19 cellular contexts compared by ENCODE assay signal in the genomic region with DNA sequence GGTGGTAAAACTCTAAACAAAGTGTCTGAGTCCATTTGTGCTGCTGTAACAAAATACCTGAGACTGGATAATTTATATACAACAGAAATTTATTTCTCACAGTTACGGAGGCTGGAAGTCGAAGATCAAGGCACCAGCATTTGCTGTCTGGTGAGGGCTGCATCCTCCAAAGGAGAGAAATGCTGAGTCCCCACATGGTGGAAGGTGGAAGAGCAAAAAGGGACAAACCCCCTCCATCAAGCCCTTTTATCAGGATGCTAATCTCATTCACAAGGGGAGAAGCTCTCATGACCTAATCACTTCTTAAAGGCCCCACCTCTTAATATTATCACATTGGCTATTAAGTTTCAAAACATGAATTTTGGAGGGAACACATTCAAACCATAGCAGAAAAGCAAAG. TPM values are rescaled to one million over a fixed set of nuclear protein-coding genes. Genes with fewer than 3 reads are reported as not detected.
DNase-seq lines count a peak whose midpoint lies in the region; ATAC-seq and TF ChIP-seq lines count a peak whose summit lies in the region.
"Had no signal": no experiment of that assay in that cellular context is flagged by ENCODE, and none has a peak within 500 bp of the region (broad histone marks: within the 10 kb centered on the region; RNA-seq: fewer than 3 reads in every experiment).

No MANE protein-coding gene starts in this region.

- ATAC-seq in CD4-positive, alpha-beta T cell (ENCODE audit: poor library complexity), result no peak
- peak; percentile 60; the same call in 1 of the 2 replicates for ATAC-seq in WTC11
- ATAC-seq: A549; CD8-positive, alpha-beta T cell; HepG2 had no signal

- no peaks in the 10 kb centered on the region for H3K27me3 Mint-ChIP-seq in CD4-positive, alpha-beta T cell
- H3K27me3 Mint-ChIP-seq in WTC11 (ENCODE audit: low read depth) (no peaks in the 10 kb centered on the region), glutamatergic neuron (ENCODE audit: unreplicated experiment) (peaks cover 4% of the 10 kb centered on the region)

- intact Hi-C loops in CD4-positive, alpha-beta T cell (cut with DNase I, micrococcal nuclease), result no loop called here

- POLR2A ChIA-PET in CD4-positive, alpha-beta T cell (lab: Charles Lee), result interaction anchor here (1.7 kb wide), 1 partner anchor 20 kb away, joined by 4 read pairs; no protein-coding TSS in a partner anchor
- POLR2A ChIA-PET in WTC11 (lab: Charles Lee), result no interaction called here

- DNase-seq in NCI-H82 (lab: John Stamatoyannopoulos, UW), result peak; percentile 43
- no peak for DNase-seq in NCI-H82 treated with DMSO at 0.1 percent for 48 hours (lab: John Stamatoyannopoulos, UW; ENCODE audit: unreplicated experiment)
- no peak for DNase-seq in CD4-positive, alpha-beta T cell
- no peak for DNase-seq in WTC11 (ENCODE audit: low spot score)
- no peak for DNase-seq in glutamatergic neuron
- no peak for DNase-seq in activated CD8-positive, alpha-beta memory T cell treated with anti-CD3 and anti-CD28 coated beads, Interleukin-2, amount 50 U/mL, for 4 hours
- DNase-seq in NCI-H748 (lab: John Stamatoyannopoulos, UW; ENCODE audit: unreplicated experiment), result no peak
- DNase-seq in NCI-H146 (lab: John Stamatoyannopoulos, UW), result no peak
- DNase-seq: AML-193; CD8-positive, alpha-beta T cell; COR-L47; DMS 273 treated with DMSO at 0.1 percent for 48 hours; DMS53; DND-41 had no signal

- H3K9me3 ChIP-seq in CD4-positive, alpha-beta T cell (ENCODE audit: control insufficient read depth, low read length), result no peaks in the 10 kb centered on the region
- H3K9me3 ChIP-seq: A549, HAP-1 had no signal

- no peak overlapping the region for H3K27ac ChIP-seq in CD4-positive, alpha-beta T cell (ENCODE audit: low read depth, low read length)
- H3K27ac ChIP-seq: 22Rv1, A549, C4-2B had no signal

- peaks cover 93% of the 10 kb centered on the region for H3K36me3 Mint-ChIP-seq in CD4-positive, alpha-beta T cell (ENCODE audit: low read depth)
- H3K36me3 Mint-ChIP-seq in WTC11 (peaks cover 73% of the 10 kb centered on the region), glutamatergic neuron (ENCODE audit: unreplicated experiment) (peaks cover 9% of the 10 kb centered on the region)

- no peaks in the 10 kb centered on the region for H3K4me1 Mint-ChIP-seq in CD4-positive, alpha-beta T cell (ENCODE audit: low read depth)
- H3K4me1 Mint-ChIP-seq in WTC11 (peaks cover 16% of the 10 kb centered on the region), glutamatergic neuron (ENCODE audit: low read depth, unreplicated experiment) (no peaks in the 10 kb centered on the region)

- H3K4me3 Mint-ChIP-seq in CD4-positive, alpha-beta T cell, result no peak overlapping the region
- H3K4me3 Mint-ChIP-seq in WTC11, result no peak overlapping the region
- no peak overlapping the region for H3K4me3 Mint-ChIP-seq in glutamatergic neuron (ENCODE audit: unreplicated experiment)
- H3K4me3 Mint-ChIP-seq: CD8-positive, alpha-beta T cell had no signal

- peak overlapping the region; percentile 19 for H3K27ac Mint-ChIP-seq in CD4-positive, alpha-beta T cell
- H3K27ac Mint-ChIP-seq in WTC11 (peak overlapping the region; percentile 32), glutamatergic neuron (ENCODE audit: unreplicated experiment) (peak overlapping the region; percentile 15)
- H3K27ac Mint-ChIP-seq: CD8-positive, alpha-beta T cell had no signal

- H3K27me3 ChIP-seq in CD4-positive, alpha-beta T cell (ENCODE audit: control insufficient read depth, insufficient read depth, low read length), result no peaks in the 10 kb centered on the region

- TF ChIP-seq CTCF in CD4-positive, alpha-beta T cell (IDR thresholded peaks at IDR 0.05), result no peak
- TF ChIP-seq CTCF in WTC11 (IDR thresholded peaks at IDR 0.05), result no peak
- TF ChIP-seq CTCF in glutamatergic neuron (IDR thresholded peaks at IDR 0.05; ENCODE audit: partially characterized antibody, unreplicated experiment), result no peak

- CTCF ChIA-PET in CD4-positive, alpha-beta T cell (lab: Charles Lee), result interaction anchor here (0.6 kb wide), 1 partner anchor 153 kb away, joined by 3 read pairs; no protein-coding TSS in a partner anchor
- CTCF ChIA-PET in WTC11 (lab: Charles Lee), result interaction anchor here (0.9 to 1.0 kb wide), 2 partner anchors 21 to 144 kb away, joined by 3 read pairs; no protein-coding TSS in a partner anchor

- no peaks in the 10 kb centered on the region for H3K9me3 Mint-ChIP-seq in CD4-positive, alpha-beta T cell
- H3K9me3 Mint-ChIP-seq in WTC11, result peaks cover 5% of the 10 kb centered on the region; the same call in 1 of the 2 replicates
- no peaks in the 10 kb centered on the region for H3K9me3 Mint-ChIP-seq in glutamatergic neuron (ENCODE audit: unreplicated experiment)
- H3K9me3 Mint-ChIP-seq: CD8-positive, alpha-beta T cell had no signal

TF ChIP-seq in WTC11, 78 proteins besides CTCF, POLR2A, EP300 and RAD21:
- TF ChIP-seq, protein P1, sequence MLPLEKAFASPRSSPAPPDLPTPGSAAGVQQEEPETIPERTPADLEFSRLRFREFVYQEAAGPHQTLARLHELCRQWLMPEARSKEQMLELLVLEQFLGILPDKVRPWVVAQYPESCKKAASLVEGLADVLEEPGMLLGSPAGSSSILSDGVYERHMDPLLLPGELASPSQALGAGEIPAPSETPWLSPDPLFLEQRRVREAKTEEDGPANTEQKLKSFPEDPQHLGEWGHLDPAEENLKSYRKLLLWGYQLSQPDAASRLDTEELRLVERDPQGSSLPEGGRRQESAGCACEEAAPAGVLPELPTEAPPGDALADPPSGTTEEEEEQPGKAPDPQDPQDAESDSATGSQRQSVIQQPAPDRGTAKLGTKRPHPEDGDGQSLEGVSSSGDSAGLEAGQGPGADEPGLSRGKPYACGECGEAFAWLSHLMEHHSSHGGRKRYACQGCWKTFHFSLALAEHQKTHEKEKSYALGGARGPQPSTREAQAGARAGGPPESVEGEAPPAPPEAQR (CRISPR knock-in tag; IDR thresholded peaks at IDR 0.05), result no peak
- TF ChIP-seq, protein P2, sequence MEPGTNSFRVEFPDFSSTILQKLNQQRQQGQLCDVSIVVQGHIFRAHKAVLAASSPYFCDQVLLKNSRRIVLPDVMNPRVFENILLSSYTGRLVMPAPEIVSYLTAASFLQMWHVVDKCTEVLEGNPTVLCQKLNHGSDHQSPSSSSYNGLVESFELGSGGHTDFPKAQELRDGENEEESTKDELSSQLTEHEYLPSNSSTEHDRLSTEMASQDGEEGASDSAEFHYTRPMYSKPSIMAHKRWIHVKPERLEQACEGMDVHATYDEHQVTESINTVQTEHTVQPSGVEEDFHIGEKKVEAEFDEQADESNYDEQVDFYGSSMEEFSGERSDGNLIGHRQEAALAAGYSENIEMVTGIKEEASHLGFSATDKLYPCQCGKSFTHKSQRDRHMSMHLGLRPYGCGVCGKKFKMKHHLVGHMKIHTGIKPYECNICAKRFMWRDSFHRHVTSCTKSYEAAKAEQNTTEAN (CRISPR knock-in tag; IDR thresholded peaks at IDR 0.05), result no peak
- TF ChIP-seq, protein P3, sequence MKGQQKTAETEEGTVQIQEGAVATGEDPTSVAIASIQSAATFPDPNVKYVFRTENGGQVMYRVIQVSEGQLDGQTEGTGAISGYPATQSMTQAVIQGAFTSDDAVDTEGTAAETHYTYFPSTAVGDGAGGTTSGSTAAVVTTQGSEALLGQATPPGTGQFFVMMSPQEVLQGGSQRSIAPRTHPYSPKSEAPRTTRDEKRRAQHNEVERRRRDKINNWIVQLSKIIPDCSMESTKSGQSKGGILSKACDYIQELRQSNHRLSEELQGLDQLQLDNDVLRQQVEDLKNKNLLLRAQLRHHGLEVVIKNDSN (CRISPR knock-in tag; IDR thresholded peaks at IDR 0.05), result no peak
- TF ChIP-seq GABPB1 (CRISPR knock-in tag; IDR thresholded peaks at IDR 0.05) (no peak), JUN (CRISPR knock-in tag; IDR thresholded peaks at IDR 0.05) (no peak), TP53 (CRISPR knock-in tag; IDR thresholded peaks at IDR 0.05) (no peak), MXD4 (CRISPR knock-in tag; IDR thresholded peaks at IDR 0.05; ENCODE audit: borderline replicate concordance) (no peak)

RNA-seq across cellular contexts. Expression of gene SYNJ2, which starts 55.9 kb away (rescaled TPM):
- total RNA-seq in CD4-positive, alpha-beta T cell, result 10 to 100 TPM; 34.6 to 38.0 TPM
- total RNA-seq in WTC11 (2021) (11.8 to 15.3 TPM (median 12.4 TPM) in 3 replicates), glutamatergic neuron (ENCODE audit: unreplicated experiment) (2.4 TPM)
